10 cellular contexts compared by ENCODE assay signal in the genomic region with DNA sequence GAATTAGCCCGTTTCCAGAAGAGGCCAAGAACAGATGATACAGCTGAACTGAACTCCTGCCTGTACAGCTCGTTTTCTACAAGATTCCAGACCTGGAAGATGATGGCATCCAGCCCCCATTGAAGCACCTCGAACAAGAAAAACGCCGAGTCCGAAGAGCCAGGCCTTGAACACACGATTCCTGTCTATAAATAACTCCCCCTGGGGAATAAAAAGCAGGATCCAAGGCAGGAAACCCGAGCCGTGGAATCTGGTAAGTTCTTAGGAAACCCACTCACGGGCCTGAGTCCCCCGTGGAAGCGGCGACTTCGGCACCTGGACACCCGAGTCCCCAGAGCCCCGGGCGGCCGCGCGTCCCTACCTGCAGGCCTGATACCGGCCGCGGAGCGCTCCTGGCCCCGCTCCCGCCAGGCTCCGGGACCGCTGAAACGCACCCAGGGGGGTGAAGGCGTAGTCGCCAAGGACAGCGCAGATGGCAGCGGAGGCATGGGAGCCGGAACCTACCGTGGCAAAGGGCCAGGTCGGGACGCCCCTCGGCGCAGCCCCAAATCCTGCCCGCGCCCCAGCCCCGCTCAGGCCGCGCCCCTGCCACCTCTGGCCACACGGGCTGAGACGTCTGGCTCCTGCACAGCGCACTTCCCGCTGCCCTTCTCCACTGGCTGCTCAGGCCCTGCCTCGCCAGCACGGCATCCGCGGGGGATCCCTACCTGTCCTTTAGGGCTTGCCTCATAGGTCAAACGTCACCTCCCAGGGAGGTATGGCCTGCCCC. TPM values are rescaled to one million over a fixed set of nuclear protein-coding genes. Genes with fewer than 3 reads are reported as not detected.
DNase-seq lines count a peak whose midpoint lies in the region; ATAC-seq and TF ChIP-seq lines count a peak whose summit lies in the region.
"Had no signal": no experiment of that assay in that cellular context is flagged by ENCODE, and none has a peak within 500 bp of the region (broad histone marks: within the 10 kb centered on the region; RNA-seq: fewer than 3 reads in every experiment).

No MANE protein-coding gene starts in this region.

- no peaks in the 10 kb centered on the region for H3K9me3 Mint-ChIP-seq in endothelial cell (ENCODE audit: unreplicated experiment)

- H3K36me3 ChIP-seq in NT2/D1 (ENCODE audit: insufficient read depth, insufficient read length, low read length) = no peaks in the 10 kb centered on the region
- no peaks in the 10 kb centered on the region for H3K36me3 ChIP-seq in muscle layer of duodenum (ENCODE audit: control insufficient read depth in 1 of 2, insufficient read depth in 2 of 2, low read length in 2 of 2)

- no peak overlapping the region for H3K27ac ChIP-seq in muscle layer of duodenum (ENCODE audit: low read length)
- H3K27ac ChIP-seq: 22Rv1 had no signal

- peak; percentile 66 for DNase-seq in DMS 273 (lab: John Stamatoyannopoulos, UW; ENCODE audit: unreplicated experiment)
- no peak for DNase-seq in DMS 273 treated with DMSO at 0.1 percent for 48 hours (lab: John Stamatoyannopoulos, UW)
- no peak for DNase-seq in NT2/D1 (ENCODE audit: low read depth, low spot score)
- peak; percentile 38 for DNase-seq in endothelial cell (ENCODE audit: low spot score)

- H3K9me3 ChIP-seq in NT2/D1 (ENCODE audit: insufficient read depth, low read length) (no peaks in the 10 kb centered on the region), muscle layer of duodenum (ENCODE audit: control insufficient read depth in 1 of 2, low read length in 2 of 2) (no peaks in the 10 kb centered on the region)

- no peak for TF ChIP-seq CTCF in endothelial cell (IDR thresholded peaks at IDR 0.05; ENCODE audit: unreplicated experiment)

- peak overlapping the region; percentile 76 for H3K27ac Mint-ChIP-seq in endothelial cell (ENCODE audit: unreplicated experiment)

- H3K27me3 ChIP-seq in NT2/D1 (ENCODE audit: insufficient read depth, insufficient read length) (peaks cover 25% of the 10 kb centered on the region), muscle layer of duodenum (ENCODE audit: low read depth, low read length) (peaks cover 3% of the 10 kb centered on the region)

- peaks cover 27% of the 10 kb centered on the region for H3K4me1 Mint-ChIP-seq in endothelial cell (ENCODE audit: unreplicated experiment)

- peaks cover 2% of the 10 kb centered on the region for H3K27me3 Mint-ChIP-seq in endothelial cell (ENCODE audit: unreplicated experiment)

- peak overlapping the region; percentile 53 for H3K4me3 ChIP-seq in NT2/D1 (ENCODE audit: insufficient read length, low read depth)
- H3K4me3 ChIP-seq in muscle layer of duodenum (ENCODE audit: low read depth in 1 of 2, low read length in 2 of 2) = peak overlapping the region; percentile 37 to 70

- H3K4me1 ChIP-seq in NT2/D1 (ENCODE audit: insufficient read depth, insufficient read length) (peaks cover 10% of the 10 kb centered on the region), muscle layer of duodenum (ENCODE audit: control insufficient read depth in 1 of 2, insufficient read depth in 2 of 2, low read length in 2 of 2) (peaks cover 0 to 10% of the 10 kb centered on the region in 2 donors)

- ATAC-seq in GM19324 (IDR thresholded peaks at IDR 0.05; ENCODE audit: low FRiP score, unreplicated experiment) = no peak
- no peak for ATAC-seq in GM21737 (IDR thresholded peaks at IDR 0.05; ENCODE audit: unreplicated experiment)
- ATAC-seq in HG03354 (IDR thresholded peaks at IDR 0.05; ENCODE audit: poor library complexity, severe bottlenecking, unreplicated experiment) = no peak

- no peaks in the 10 kb centered on the region for H3K36me3 Mint-ChIP-seq in endothelial cell (ENCODE audit: low read depth, unreplicated experiment)

- H3K4me3 Mint-ChIP-seq in endothelial cell (ENCODE audit: unreplicated experiment) = peak overlapping the region; percentile 87

- H3K9ac ChIP-seq in NT2/D1 (ENCODE audit: insufficient read length, low read depth) = peak overlapping the region; percentile 71

RNA-seq across cellular contexts. Expression of gene HLCS, which starts 14.0 kb away (rescaled TPM):
- 97.4 TPM for total RNA-seq in endothelial cell (ENCODE audit: unreplicated experiment)

RNA-seq across cellular contexts. Expression of gene RIPPLY3, which starts 26.0 kb away (rescaled TPM):
- total RNA-seq in endothelial cell (ENCODE audit: unreplicated experiment) = 86.4 TPM
- total RNA-seq: T-helper 2 cell treated with Interferon-gamma antibody and Interleukin-4, amounts not matched to agents 100 ng/mL and 5 ng/mL, for 36 hours had no signal

Comparison
In these comparisons a context has a peak if more than half of its experiments do, and no peak if none do; other contexts are left out.
1. DNase-seq: peak in DMS 273 (single experiment) and endothelial cell (single experiment); none in DMS 273 treated with DMSO at 0.1 percent for 48 hours (single experiment) and NT2/D1 (single experiment).